Comparison of ENCODE assay signal across 18 cellular contexts in genomic region chr16:53480394-53480793, GRCh38. TPM values are rescaled to one million over a fixed set of nuclear protein-coding genes. Genes with fewer than 3 reads are reported as not detected.
DNase-seq lines count a peak whose midpoint lies in the region; ATAC-seq, FAIRE-seq and TF ChIP-seq lines count a peak whose summit lies in the region.
"Had no signal": no experiment of that assay in that cellular context is flagged by ENCODE, and none has a peak within 500 bp of the region (broad histone marks: within the 10 kb centered on the region; RNA-seq: fewer than 3 reads in every experiment).

No MANE protein-coding gene starts in this region.

- peaks cover 8 to 21% (median 11%) of the 10 kb centered on the region in 3 donors for H3K9me3 Mint-ChIP-seq in T-cell
- no peaks in the 10 kb centered on the region for H3K9me3 Mint-ChIP-seq in immature natural killer cell

- POLR2A ChIA-PET in HepG2 (lab: Yijun Ruan, JAX) (no interaction called here), T-cell (lab: Charles Lee) (no interaction called here)

- H3K4me1 Mint-ChIP-seq in T-cell (peaks cover 48 to 59% (median 54%) of the 10 kb centered on the region in 3 donors), immature natural killer cell (peaks cover 19 to 52% of the 10 kb centered on the region in 2 donors)
- H3K4me1 Mint-ChIP-seq: IgD-negative memory B cell had no signal

- H3K4me1 ChIP-seq in liver (ENCODE audit: control insufficient read depth in 4 of 4, insufficient read depth in 4 of 4, low read length in 3 of 4): peaks cover 5 to 18% (median 9%) of the 10 kb centered on the region in 4 donors
- H3K4me1 ChIP-seq in HepG2 (ENCODE audit: insufficient read depth, low read length): no peaks in the 10 kb centered on the region

- intact Hi-C loops in HepG2 (cut with micrococcal nuclease; ENCODE audit: unreplicated experiment): no loop called here

- CTCF ChIA-PET in HepG2 (lab: Yijun Ruan, JAX; ENCODE audit: low intra/inter-chr PET ratio, low total read pairs): no interaction called here
- CTCF ChIA-PET in T-cell (lab: Charles Lee): interaction anchor here in 1 of 2 donors (0.5 kb wide), 1 partner anchor 23 kb away, joined by 4 read pairs; no protein-coding TSS in a partner anchor

- no TSS peak for BruUV-seq in HepG2 (replicated peaks; lab: Mats Ljungman, UMichigan)

- TF ChIP-seq RAD21 in liver (IDR thresholded peaks at IDR 0.05) (no peak), HepG2 (CRISPR knock-in tag; IDR thresholded peaks at IDR 0.05) (no peak)

- no peak for FAIRE-seq in HepG2 (lab: Jason Lieb, UNC)
- FAIRE-seq: GM12878, GM18507, H54 had no signal

- no peak for TF ChIP-seq POLR2A in HepG2 (IDR thresholded peaks at IDR 0.05; ENCODE audit: insufficient read depth in 1 of 2, low read depth in 2 of 2, low read length in 2 of 2)

- H3K36me3 ChIP-seq in liver (ENCODE audit: control insufficient read depth in 4 of 4, insufficient read depth in 3 of 4, low read depth in 1 of 4, low read length in 3 of 4): peaks cover 9 to 31% (median 23%) of the 10 kb centered on the region in 4 donors
- peaks cover 25 to 71% of the 10 kb centered on the region in 2 experiments for H3K36me3 ChIP-seq in HepG2 (replicated peaks in 1 of 2; ENCODE audit: control insufficient read depth in 1 of 2, insufficient read depth in 2 of 2, low read length in 2 of 2)

- H3K9me3 ChIP-seq in liver (ENCODE audit: control insufficient read depth in 4 of 4, low read length in 3 of 4): no peaks in the 10 kb centered on the region
- no peaks in the 10 kb centered on the region; the same call in 1 of the 2 replicates for H3K9me3 ChIP-seq in HepG2 (ENCODE audit: low read length)

- H3K9ac ChIP-seq in liver (ENCODE audit: low read depth in 1 of 2, low read length in 2 of 2): no peak overlapping the region
- H3K9ac ChIP-seq in HepG2 (ENCODE audit: insufficient read depth, low read depth, low read length): no peak overlapping the region

- peaks cover 92% of the 10 kb centered on the region for H3K36me3 Mint-ChIP-seq in T-cell
- peaks cover 54 to 77% (median 56%) of the 10 kb centered on the region in 3 donors for H3K36me3 Mint-ChIP-seq in immature natural killer cell

- H3K4me3 Mint-ChIP-seq in T-cell: no peak overlapping the region
- no peak overlapping the region for H3K4me3 Mint-ChIP-seq in immature natural killer cell
- H3K4me3 Mint-ChIP-seq: IgD-negative memory B cell had no signal

- TF ChIP-seq EP300 in HepG2 (IDR thresholded peaks at IDR 0.05; ENCODE audit: low read depth in 2 of 2, low read length in 2 of 2): no peak
- no peak for TF ChIP-seq EP300 in HepG2 (CRISPR knock-in tag; IDR thresholded peaks at IDR 0.05; ENCODE audit: borderline replicate concordance)

- no peaks in the 10 kb centered on the region for H3K79me2 ChIP-seq in HepG2 (ENCODE audit: insufficient read depth, low read length)

- TF ChIP-seq CTCF in liver (IDR thresholded peaks at IDR 0.05; ENCODE audit: low read depth, low read length, missing input control): no peak
- no peak for TF ChIP-seq CTCF in HepG2 (CRISPR knock-in tag; IDR thresholded peaks at IDR 0.05)

- ATAC-seq in HepG2 (no peak), T-cell (replicated peaks in 1 of 4) (no peak), GM19467 (IDR thresholded peaks at IDR 0.05; ENCODE audit: unreplicated experiment) (no peak), GM21390 (IDR thresholded peaks at IDR 0.05; ENCODE audit: unreplicated experiment) (no peak)
- ATAC-seq: GM12878, Panc1 had no signal

- no peaks in the 10 kb centered on the region for H3K27me3 ChIP-seq in liver (ENCODE audit: control insufficient read depth in 4 of 4, insufficient read depth in 4 of 4, low read length in 3 of 4)
- no peaks in the 10 kb centered on the region for H3K27me3 ChIP-seq in HepG2 (ENCODE audit: control insufficient read depth in 1 of 2, insufficient read depth in 2 of 2, low read length in 2 of 2)

- H3K27ac Mint-ChIP-seq in T-cell (peak overlapping the region; percentile 79 to 85), immature natural killer cell (peak overlapping the region in 5 of 6 donors; percentile 8 to 77 (median 51))
- H3K27ac Mint-ChIP-seq: IgD-negative memory B cell had no signal

- in situ Hi-C loops in HepG2 (cut with HindIII; ENCODE audit: extremely low pct_ligation_motif_present, low pct_unique_long_range_greater_than_20kb): no loop called here

- H2AFZ ChIP-seq in HepG2 (ENCODE audit: low read length): no peak overlapping the region

- H3K4me2 ChIP-seq in HepG2 (ENCODE audit: low read depth, low read length): no peak overlapping the region

- no peaks in the 10 kb centered on the region for H4K20me1 ChIP-seq in HepG2 (ENCODE audit: insufficient read depth, low read length)

- DNase-seq in HepG2 (ENCODE audit: low spot score): no peak
- no peak for DNase-seq in T-cell
- no peak for DNase-seq in immature natural killer cell
- DNase-seq in OCI-M2 (lab: John Stamatoyannopoulos, UW; ENCODE audit: unreplicated experiment): no peak
- DNase-seq: GDM1, Kasumi-1, MM.1S, NCI-H1092 treated with DMSO at 0.1 percent for 48 hours, NCI-H2081 treated with DMSO at 0.1 percent for 48 hours, NCI-H510A treated with DMSO at 0.1 percent for 48 hours had no signal

- WGBS in liver: 38% methylated on average over 1 of the region's 1 CpG
- 100% methylated on average over 1 of the region's 1 CpG for WGBS in HepG2 (ENCODE audit: low lambda C conversion rate)

- no peak overlapping the region for H3K4me3 ChIP-seq in liver (ENCODE audit: low read depth in 1 of 3, low read length in 3 of 3)
- H3K4me3 ChIP-seq in HepG2 (replicated peaks in 1 of 3; ENCODE audit: insufficient read depth in 1 of 3, low read depth in 2 of 3, low read length in 3 of 3): no peak overlapping the region
- H3K4me3 ChIP-seq: GM12878 had no signal

- H3K27ac ChIP-seq in liver (ENCODE audit: low read depth in 1 of 2, low read length in 2 of 2) (no peak overlapping the region), HepG2 (ENCODE audit: extremely low read length, insufficient read depth, low read length) (no peak overlapping the region)

- no peaks in the 10 kb centered on the region for H3K27me3 Mint-ChIP-seq in T-cell
- no peaks in the 10 kb centered on the region for H3K27me3 Mint-ChIP-seq in immature natural killer cell (ENCODE audit: low read depth in 3 of 3)
- H3K27me3 Mint-ChIP-seq: IgD-negative memory B cell had no signal

RNA-seq across cellular contexts. Expression of gene AKTIP, which starts 22.6 kb away (rescaled TPM):
- total RNA-seq in liver: 10 to 100 TPM in 1 of 2 donors, 1 to 10 TPM in 1; 7.5 to 47.1 TPM
- polyA plus RNA-seq in liver: 10 to 100 TPM; 20.1 to 20.7 TPM
- 28.8 and 30.1 TPM in 2 replicates for total RNA-seq in HepG2 (2016; rRNA removed; fragmentation: Illumina TruSeq; extraction: Trizol)
- 18.8 and 20.7 TPM in 2 replicates for total RNA-seq in HepG2 (2016; cell fraction: cytosol; rRNA removed; fragmentation: Illumina TruSeq; extraction: Trizol; ENCODE audit: low read depth)
- total RNA-seq in HepG2 (2016; cell fraction: insoluble cytoplasmic fraction; rRNA removed; fragmentation: Illumina TruSeq; extraction: Trizol): 24.2 and 33.8 TPM in 2 replicates
- total RNA-seq in HepG2 (2016; cell fraction: membrane; rRNA removed; fragmentation: Illumina TruSeq; extraction: Trizol): 35.6 and 35.7 TPM in 2 replicates
- total RNA-seq in HepG2 (2016; cell fraction: nucleus; rRNA removed; fragmentation: Illumina TruSeq; extraction: Trizol): 28.0 and 29.0 TPM in 2 replicates
- polyA plus RNA-seq in HepG2 (2011; rRNA removed): 45.6 and 49.0 TPM in 2 replicates
- 19.8 and 29.5 TPM in 2 replicates for polyA plus RNA-seq in HepG2 (2011; cell fraction: cytosol; rRNA removed)
- 68.8 and 72.6 TPM in 2 replicates for polyA plus RNA-seq in HepG2 (2011; cell fraction: nucleus; rRNA removed)
- 28.1 and 33.7 TPM in 2 replicates for polyA plus RNA-seq in HepG2 (2012)
- polyA plus RNA-seq in HepG2 (2016; cell fraction: cytosol; fragmentation: Illumina TruSeq; extraction: Trizol; ENCODE audit: low read depth): 22.4 and 30.5 TPM in 2 replicates
- polyA plus RNA-seq in HepG2 (2016; cell fraction: insoluble cytoplasmic fraction; fragmentation: Illumina TruSeq; extraction: Trizol; ENCODE audit: low read depth): 30.0 and 31.0 TPM in 2 replicates
- polyA plus RNA-seq in HepG2 (2016; cell fraction: membrane; fragmentation: Illumina TruSeq; extraction: Trizol; ENCODE audit: low read depth): 35.3 and 37.7 TPM in 2 replicates
- polyA plus RNA-seq in HepG2 (2016; cell fraction: nucleus; fragmentation: Illumina TruSeq; extraction: Trizol; ENCODE audit: insufficient read depth, low read depth): 58.4 and 63.0 TPM in 2 replicates
- polyA minus RNA-seq in HepG2 (2011; rRNA and poly(A)+ RNA removed; ENCODE audit: low replicate concordance): 19.4 and 24.5 TPM in 2 replicates
- polyA minus RNA-seq in HepG2 (2011; cell fraction: cytosol; rRNA and poly(A)+ RNA removed): 15.7 and 17.4 TPM in 2 replicates
- polyA minus RNA-seq in HepG2 (2011; cell fraction: nucleus; rRNA and poly(A)+ RNA removed): 43.4 and 69.0 TPM in 2 replicates
- total RNA-seq in T-cell: 10 to 100 TPM; 56.3 to 96.8 (median 70.6) TPM
- polyA plus RNA-seq in immature natural killer cell: 10 to 100 TPM; 23.3 to 32.0 (median 30.9) TPM

RNA-seq across cellular contexts. Expression of gene RBL2, which starts 46.1 kb away (rescaled TPM):
- 10 to 100 TPM; 33.4 to 64.3 TPM for total RNA-seq in liver
- 10 to 100 TPM; 19.2 to 23.5 TPM for polyA plus RNA-seq in liver
- 35.3 and 41.2 TPM in 2 replicates for total RNA-seq in HepG2 (2016; rRNA removed; fragmentation: Illumina TruSeq; extraction: Trizol)
- total RNA-seq in HepG2 (2016; cell fraction: cytosol; rRNA removed; fragmentation: Illumina TruSeq; extraction: Trizol; ENCODE audit: low read depth): 15.8 and 17.4 TPM in 2 replicates
- total RNA-seq in HepG2 (2016; cell fraction: insoluble cytoplasmic fraction; rRNA removed; fragmentation: Illumina TruSeq; extraction: Trizol): 35.0 and 41.3 TPM in 2 replicates
- 24.6 and 30.8 TPM in 2 replicates for total RNA-seq in HepG2 (2016; cell fraction: membrane; rRNA removed; fragmentation: Illumina TruSeq; extraction: Trizol)
- 63.6 and 68.6 TPM in 2 replicates for total RNA-seq in HepG2 (2016; cell fraction: nucleus; rRNA removed; fragmentation: Illumina TruSeq; extraction: Trizol)
- polyA plus RNA-seq in HepG2 (2011; rRNA removed): 58.6 and 60.9 TPM in 2 replicates
- polyA plus RNA-seq in HepG2 (2011; cell fraction: cytosol; rRNA removed): 19.8 and 24.5 TPM in 2 replicates
- polyA plus RNA-seq in HepG2 (2011; cell fraction: nucleus; rRNA removed): 142 and 145 TPM in 2 replicates
- polyA plus RNA-seq in HepG2 (2012): 30.2 and 36.7 TPM in 2 replicates
- 1.3 TPM in 2 replicates for polyA plus RNA-seq in HepG2 (2016; cell fraction: cytosol; fragmentation: Illumina TruSeq; extraction: Trizol; ENCODE audit: low read depth)
- 28.7 and 29.8 TPM in 2 replicates for polyA plus RNA-seq in HepG2 (2016; cell fraction: insoluble cytoplasmic fraction; fragmentation: Illumina TruSeq; extraction: Trizol; ENCODE audit: low read depth)
- 6.9 and 7.0 TPM in 2 replicates for polyA plus RNA-seq in HepG2 (2016; cell fraction: membrane; fragmentation: Illumina TruSeq; extraction: Trizol; ENCODE audit: low read depth)
- 82.3 and 82.9 TPM in 2 replicates for polyA plus RNA-seq in HepG2 (2016; cell fraction: nucleus; fragmentation: Illumina TruSeq; extraction: Trizol; ENCODE audit: insufficient read depth, low read depth)
- 43.8 and 49.7 TPM in 2 replicates for polyA minus RNA-seq in HepG2 (2011; rRNA and poly(A)+ RNA removed; ENCODE audit: low replicate concordance)
- 26.5 and 29.1 TPM in 2 replicates for polyA minus RNA-seq in HepG2 (2011; cell fraction: cytosol; rRNA and poly(A)+ RNA removed)
- 122 and 132 TPM in 2 replicates for polyA minus RNA-seq in HepG2 (2011; cell fraction: nucleus; rRNA and poly(A)+ RNA removed)
- 100 to 1,000 TPM; 193 to 366 (median 261) TPM for total RNA-seq in T-cell
- 100 to 1,000 TPM; 140 to 194 (median 186) TPM for polyA plus RNA-seq in immature natural killer cell
